Comparison of ENCODE assay signal across 20 cellular contexts in the genomic region with DNA sequence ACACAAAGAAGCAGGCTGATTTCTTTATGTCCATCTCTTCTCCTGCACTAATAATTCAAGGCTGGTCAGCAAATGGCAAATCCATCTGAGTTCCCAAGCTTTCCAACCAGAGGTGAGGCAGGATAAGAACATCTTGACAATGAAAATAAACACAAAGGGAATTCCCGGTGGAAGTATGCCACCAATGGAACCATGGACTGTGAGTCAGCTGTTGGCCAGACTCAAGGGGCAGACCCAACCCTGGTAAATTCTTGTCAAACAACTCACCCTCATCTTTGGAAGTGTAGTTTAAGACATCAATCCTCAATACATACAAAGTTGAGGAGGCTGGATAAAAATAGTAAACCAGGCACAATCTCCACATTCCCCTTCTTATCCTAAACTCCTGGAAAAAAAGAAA.
DNase-seq lines count a peak whose midpoint lies in the region; ATAC-seq and TF ChIP-seq lines count a peak whose summit lies in the region.
"Had no signal": no experiment of that assay in that cellular context is flagged by ENCODE, and none has a peak within 500 bp of the region (broad histone marks: within the 10 kb centered on the region; RNA-seq: fewer than 3 reads in every experiment).

No MANE protein-coding gene starts in this region.

- no peak for ATAC-seq in left lobe of liver
- ATAC-seq: gastrocnemius medialis; stimulated activated memory B cell treated with anti-CD40 and anti-IgM and Interleukin-4, amounts not matched to agents 10 μg/mL and 1 μg/mL and 100 μg/mL, for 72 hours had no signal

- H2BK120ac ChIP-seq in mesendoderm (ENCODE audit: low read depth, low read length), result no peak overlapping the region

- no peak overlapping the region for H3K4me2 ChIP-seq in mesendoderm (ENCODE audit: low read length)

- no CpG with 5 or more reads among the region's 1 CpG for WGBS in mesendoderm (ENCODE audit: extremely low coverage, insufficient coverage, low lambda C conversion rate)

- peak overlapping the region; percentile 76 for H2AK5ac ChIP-seq in mesendoderm (ENCODE audit: low read length)

- peak overlapping the region; percentile 57 for H3K23ac ChIP-seq in mesendoderm (ENCODE audit: low read length)

- H3K9me3 ChIP-seq in ascending aorta, result no peaks in the 10 kb centered on the region
- H3K9me3 ChIP-seq: gastrocnemius medialis, thoracic aorta had no signal

- H4K5ac ChIP-seq in mesendoderm (ENCODE audit: low read length), result no peak overlapping the region

- H3K4me3 ChIP-seq in epithelial cell of proximal tubule (ENCODE audit: low read depth, low read length) (no peak overlapping the region), mesendoderm (ENCODE audit: low read length) (no peak overlapping the region), ascending aorta (no peak overlapping the region)
- H3K4me3 ChIP-seq: gastrocnemius medialis, thoracic aorta had no signal

- intact Hi-C loops in ascending aorta (cut with DNase I), result no loop called here

- H3K79me2 ChIP-seq in mesendoderm (ENCODE audit: control insufficient read depth, insufficient read depth, low read length), result no peaks in the 10 kb centered on the region

- H3K56ac ChIP-seq in mesendoderm (ENCODE audit: low read length), result peak overlapping the region; percentile 75

- in situ Hi-C loops in Caki2 (cut with HindIII; ENCODE audit: low pct_unique_long_range_greater_than_20kb, low sequenced_read_pairs), result no loop called here

- no peak overlapping the region for H3K4ac ChIP-seq in mesendoderm (ENCODE audit: low read depth, low read length)

- no peak overlapping the region for H3K9ac ChIP-seq in mesendoderm (ENCODE audit: low read length)

- TF ChIP-seq CTCF in epithelial cell of proximal tubule (conservative IDR thresholded peaks at IDR 0.05; ENCODE audit: low read depth, low read length) (no peak), ascending aorta (IDR thresholded peaks at IDR 0.05) (no peak)

- no peak overlapping the region for H3K18ac ChIP-seq in mesendoderm (ENCODE audit: low read length)

- H3K27ac ChIP-seq in mesendoderm (ENCODE audit: low read depth, low read length) (peak overlapping the region; percentile 33), ascending aorta (no peak overlapping the region)
- H3K27ac ChIP-seq: gastrocnemius medialis, HL-60, thoracic aorta, VCaP had no signal

- no peak overlapping the region for H2BK15ac ChIP-seq in mesendoderm (replicated peaks; ENCODE audit: low read depth)

- no peaks in the 10 kb centered on the region for H3K79me1 ChIP-seq in mesendoderm (ENCODE audit: low read length)

- H3K27me3 ChIP-seq in mesendoderm (ENCODE audit: insufficient read depth, low read length, poor library complexity), result no peaks in the 10 kb centered on the region
- no peaks in the 10 kb centered on the region for H3K27me3 ChIP-seq in ascending aorta
- H3K27me3 ChIP-seq: gastrocnemius medialis had no signal

- H4K8ac ChIP-seq in mesendoderm (ENCODE audit: low read depth, low read length), result no peak overlapping the region

- DNase-seq in Caki2 (ENCODE audit: low read depth) (peak; percentile 41), M059J (ENCODE audit: low read depth) (peak; percentile 67), epithelial cell of proximal tubule (ENCODE audit: low read depth) (peak; percentile 3), mesendoderm (no peak), ascending aorta (ENCODE audit: low spot score in 2 of 2) (no peak), left lobe of liver (ENCODE audit: low spot score) (no peak), NCI-H1417 (lab: John Stamatoyannopoulos, UW) (no peak), DMS153 treated with DMSO at 0.1 percent for 48 hours (lab: John Stamatoyannopoulos, UW; ENCODE audit: unreplicated experiment) (no peak)
- DNase-seq: activated CD8-positive, alpha-beta memory T cell treated with anti-CD3 and anti-CD28 coated beads, Interleukin-2, amount 50 U/mL, for 4 hours; CD8-positive, alpha-beta memory T cell; DND-41; gastrocnemius medialis; NCI-H1694 treated with DMSO at 0.1 percent for 48 hours; NCI-H69; posterior cingulate gyrus; stimulated activated CD4-positive, alpha-beta T cell treated with anti-CD3 and anti-CD28 coated beads, Interleukin-1b, Interleukin-23, amount 100 ng/mL, for 48 hours had no signal

- H2BK5ac ChIP-seq in mesendoderm (ENCODE audit: low read length), result no peak overlapping the region

- H3K4me1 ChIP-seq in mesendoderm (ENCODE audit: control insufficient read depth, low read depth, low read length) (peaks cover 8% of the 10 kb centered on the region), ascending aorta (no peaks in the 10 kb centered on the region)

- no peaks in the 10 kb centered on the region for H3K36me3 ChIP-seq in mesendoderm (ENCODE audit: control insufficient read depth, insufficient read depth, low read length)
- H3K36me3 ChIP-seq in ascending aorta, result no peaks in the 10 kb centered on the region
- H3K36me3 ChIP-seq: gastrocnemius medialis, thoracic aorta had no signal

Comparison
In these comparisons a context has a peak if more than half of its experiments do, and no peak if none do; other contexts are left out.
1. DNase-seq: peak in Caki2 (single experiment), M059J (single experiment) and epithelial cell of proximal tubule (single experiment); none in mesendoderm (single experiment), ascending aorta (0 of 2), left lobe of liver (single experiment), NCI-H1417 (0 of 3) and DMS153 treated with DMSO at 0.1 percent for 48 hours (single experiment).